19 cellular contexts compared by ENCODE assay signal in genomic region chr15:34847598-34847997, GRCh38. TPM values are rescaled to one million over a fixed set of nuclear protein-coding genes. Genes with fewer than 3 reads are reported as not detected.
"Had no signal": no experiment of that assay in that cellular context is flagged by ENCODE, and none has a peak within 500 bp of the region (broad histone marks: within the 10 kb centered on the region; RNA-seq: fewer than 3 reads in every experiment).

No MANE protein-coding gene starts in this region.

- H3K27me3 Mint-ChIP-seq: activated CD8-positive, alpha-beta T cell treated with anti-CD3 and anti-CD28 coated beads for 36 hours; naive thymus-derived CD8-positive, alpha-beta T cell had no signal

- H3K4me3 ChIP-seq: coronary artery, hepatocyte, spleen, upper lobe of left lung had no signal

- H3K79me2 ChIP-seq: hepatocyte had no signal

- H3K9me3 Mint-ChIP-seq: activated CD8-positive, alpha-beta T cell treated with anti-CD3 and anti-CD28 coated beads for 36 hours; naive thymus-derived CD8-positive, alpha-beta T cell had no signal

- H3K27me3 ChIP-seq: hepatocyte, neutrophil, spleen, upper lobe of left lung had no signal

- H3K27ac Mint-ChIP-seq: activated CD8-positive, alpha-beta T cell treated with anti-CD3 and anti-CD28 coated beads for 36 hours; naive thymus-derived CD8-positive, alpha-beta T cell had no signal

- H3K4me3 Mint-ChIP-seq: activated CD8-positive, alpha-beta T cell treated with anti-CD3 and anti-CD28 coated beads for 36 hours; naive thymus-derived CD8-positive, alpha-beta T cell had no signal

- H3K4me2 ChIP-seq: hepatocyte had no signal

- H2AFZ ChIP-seq: hepatocyte had no signal

- ATAC-seq: activated CD8-positive, alpha-beta T cell treated with anti-CD3 and anti-CD28 coated beads for 36 hours; naive thymus-derived CD8-positive, alpha-beta T cell; right cardiac atrium had no signal

- H3K36me3 ChIP-seq: spleen, upper lobe of left lung, WERI-Rb-1 had no signal

- H3K27ac ChIP-seq: coronary artery, hepatocyte, neutrophil, spleen, upper lobe of left lung, WERI-Rb-1 had no signal

- H3K9me3 ChIP-seq: neutrophil, spleen, upper lobe of left lung had no signal

- DNase-seq: activated CD4-positive, alpha-beta T cell treated with anti-CD3 and anti-CD28 coated beads for 4 hours; activated CD8-positive, alpha-beta memory T cell treated with anti-CD3 and anti-CD28 coated beads, Interleukin-2, amount 50 U/mL, for 4 hours; activated CD8-positive, alpha-beta T cell treated with anti-CD3 and anti-CD28 coated beads for 36 hours; activated naive CD4-positive, alpha-beta T cell; caudate nucleus; effector CD8-positive, alpha-beta T cell; naive thymus-derived CD8-positive, alpha-beta T cell; right cardiac atrium; spleen; stimulated activated CD4-positive, alpha-beta T cell treated with anti-CD3 and anti-CD28 coated beads, Interleukin-1b, Interleukin-23, amount 100 ng/mL, for 48 hours; stimulated activated naive CD4-positive, alpha-beta T cell; T-helper 1 cell; upper lobe of left lung; WERI-Rb-1 had no signal

RNA-seq across cellular contexts. Expression of gene ACTC1, which starts 52.2 kb away (rescaled TPM):
- total RNA-seq: activated CD8-positive, alpha-beta T cell treated with anti-CD3 and anti-CD28 coated beads for 36 hours; lung microvascular endothelial cell; mononuclear cell; naive thymus-derived CD8-positive, alpha-beta T cell; upper lobe of left lung had no signal
- polyA plus RNA-seq: naive thymus-derived CD8-positive, alpha-beta T cell had no signal
